ENCODE assay signal across 26 cellular contexts in genomic region chr7:25296086-25296485, GRCh38.
"Had no signal": no experiment of that assay in that cellular context is flagged by ENCODE, and none has a peak within 500 bp of the region (broad histone marks: within the 10 kb centered on the region; RNA-seq: fewer than 3 reads in every experiment).

No MANE protein-coding gene starts in this region.

- H3K27ac Mint-ChIP-seq: nephron; neural progenitor cell; progenitor cell of endocrine pancreas; stimulated activated effector memory CD8-positive, alpha-beta T cell treated with anti-CD3 and anti-CD28 coated beads, Interleukin-12 subunit alpha, Interleukin-12 subunit beta, amount 100 ng/mL, for 72 hours; stimulated activated naive B cell treated with anti-CD40 and anti-IgM and Interleukin-4, amounts not matched to agents 10 μg/mL and 1 μg/mL and 100 μg/mL, for 72 hours; stimulated activated naive CD8-positive, alpha-beta T cell treated with anti-CD3 and anti-CD28 coated beads, Interleukin-15, Interleukin-2, amounts not matched to agents 100 ng/mL and 50 ng/mL, for 24 hours had no signal

- H3K4me3 Mint-ChIP-seq: nephron; neural progenitor cell; stimulated activated effector memory CD8-positive, alpha-beta T cell treated with anti-CD3 and anti-CD28 coated beads, Interleukin-12 subunit alpha, Interleukin-12 subunit beta, amount 100 ng/mL, for 72 hours; stimulated activated naive B cell treated with anti-CD40 and anti-IgM and Interleukin-4, amounts not matched to agents 10 μg/mL and 1 μg/mL and 100 μg/mL, for 72 hours; stimulated activated naive CD8-positive, alpha-beta T cell treated with anti-CD3 and anti-CD28 coated beads, Interleukin-15, Interleukin-2, amounts not matched to agents 100 ng/mL and 50 ng/mL, for 24 hours had no signal

- H3K36me3 ChIP-seq: neural progenitor cell, ovary, right lobe of liver, sigmoid colon, stomach, thoracic aorta, thyroid gland, tibial nerve, upper lobe of left lung, vagina had no signal

- H3K4me2 ChIP-seq: neural progenitor cell had no signal

- H3K4me3 ChIP-seq: neural progenitor cell, ovary, psoas muscle, right lobe of liver, sigmoid colon, stomach, thoracic aorta, thyroid gland, tibial nerve, upper lobe of left lung, vagina had no signal

- H3K79me2 ChIP-seq: parathyroid adenoma had no signal

- H3K36me3 Mint-ChIP-seq: neural progenitor cell; stimulated activated effector memory CD8-positive, alpha-beta T cell treated with anti-CD3 and anti-CD28 coated beads, Interleukin-12 subunit alpha, Interleukin-12 subunit beta, amount 100 ng/mL, for 72 hours; stimulated activated naive B cell treated with anti-CD40 and anti-IgM and Interleukin-4, amounts not matched to agents 10 μg/mL and 1 μg/mL and 100 μg/mL, for 72 hours had no signal

- H3K27me3 Mint-ChIP-seq: stimulated activated naive CD8-positive, alpha-beta T cell treated with anti-CD3 and anti-CD28 coated beads, Interleukin-15, Interleukin-2, amounts not matched to agents 100 ng/mL and 50 ng/mL, for 24 hours had no signal

- H3K4me1 Mint-ChIP-seq: neural progenitor cell; stimulated activated effector memory CD8-positive, alpha-beta T cell treated with anti-CD3 and anti-CD28 coated beads, Interleukin-12 subunit alpha, Interleukin-12 subunit beta, amount 100 ng/mL, for 72 hours had no signal

- H3K9me3 ChIP-seq: ovary, psoas muscle, right lobe of liver, sigmoid colon, stomach, thoracic aorta, thyroid gland, tibial nerve, upper lobe of left lung, vagina had no signal

- DNase-seq: occipital lobe; ovary; posterior cingulate gyrus; psoas muscle; right cardiac atrium; right lobe of liver; sigmoid colon; small intestine; stimulated activated CD4-positive, alpha-beta T cell treated with anti-CD3 and anti-CD28 coated beads, Interleukin-15, amount 100 ng/mL, for 24 hours; stimulated activated CD4-positive, alpha-beta T cell treated with anti-CD3 and anti-CD28 coated beads, Interleukin-2, amount 100 ng/mL, for 24 hours; stimulated activated CD4-positive, alpha-beta T cell treated with anti-CD3 and anti-CD28 coated beads, Interleukin-2, amount 100 ng/mL, for 48 hours; stimulated activated CD4-positive, alpha-beta T cell treated with anti-CD3 and anti-CD28 coated beads, Interleukin-4, amount 100 ng/mL, for 24 hours; stimulated activated naive B cell treated with anti-CD40 and anti-IgM and Interleukin-4, amounts not matched to agents 10 μg/mL and 1 μg/mL and 100 μg/mL, for 72 hours; stimulated activated naive CD4-positive, alpha-beta T cell treated with Interleukin-2 at 50 U/mL for 16 hours; stomach; thyroid gland; upper lobe of left lung had no signal

- H3K4me1 ChIP-seq: neural progenitor cell, parathyroid adenoma, psoas muscle, right lobe of liver, sigmoid colon, thyroid gland, tibial nerve, upper lobe of left lung, vagina had no signal

- ATAC-seq: psoas muscle; right cardiac atrium; right lobe of liver; stimulated activated effector memory CD8-positive, alpha-beta T cell treated with anti-CD3 and anti-CD28 coated beads, Interleukin-12 subunit alpha, Interleukin-12 subunit beta, amount 100 ng/mL, for 72 hours; stimulated activated naive B cell treated with anti-CD40 and anti-IgM and Interleukin-4, amounts not matched to agents 10 μg/mL and 1 μg/mL and 100 μg/mL, for 72 hours had no signal

- H3K27ac ChIP-seq: neural progenitor cell, ovary, parathyroid adenoma, psoas muscle, right lobe of liver, sigmoid colon, stomach, thoracic aorta, thyroid gland, tibial nerve, upper lobe of left lung, vagina had no signal

- H3K27me3 ChIP-seq: neural progenitor cell, ovary, right lobe of liver, sigmoid colon, stomach, thyroid gland, tibial nerve, upper lobe of left lung, vagina had no signal

- H2AFZ ChIP-seq: neural progenitor cell, parathyroid adenoma had no signal

- H3K9me3 Mint-ChIP-seq: stimulated activated effector memory CD8-positive, alpha-beta T cell treated with anti-CD3 and anti-CD28 coated beads, Interleukin-12 subunit alpha, Interleukin-12 subunit beta, amount 100 ng/mL, for 72 hours; stimulated activated naive B cell treated with anti-CD40 and anti-IgM and Interleukin-4, amounts not matched to agents 10 μg/mL and 1 μg/mL and 100 μg/mL, for 72 hours; stimulated activated naive CD8-positive, alpha-beta T cell treated with anti-CD3 and anti-CD28 coated beads, Interleukin-15, Interleukin-2, amounts not matched to agents 100 ng/mL and 50 ng/mL, for 24 hours had no signal
